2 cellular contexts compared by ENCODE assay signal in the genomic region with DNA sequence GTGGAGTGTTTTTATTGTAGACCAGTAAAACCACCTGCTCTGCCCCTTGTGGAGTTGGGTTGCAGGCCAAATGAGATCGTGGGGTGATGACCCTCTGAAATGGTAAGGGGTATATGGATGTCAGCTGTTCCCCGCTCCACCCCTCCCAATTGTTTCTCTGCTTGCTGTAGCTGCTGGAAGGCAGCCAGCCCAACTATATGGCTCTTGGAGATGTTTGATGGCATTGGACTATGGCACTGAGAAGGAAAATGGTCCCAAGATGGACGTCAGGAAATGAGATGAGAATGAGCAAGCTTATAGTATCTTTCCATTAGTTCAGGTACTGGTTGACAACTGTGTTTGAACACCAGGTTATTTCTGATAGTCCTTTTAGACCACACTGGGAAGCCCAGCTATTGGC.
TF ChIP-seq lines count a peak whose summit lies in the region.

No MANE protein-coding gene starts in this region.

TF ChIP-seq in IMR-90, 13 proteins besides CTCF, POLR2A, EP300 and RAD21 (continued from another document):
- no peak for TF ChIP-seq MAFK (IDR thresholded peaks at IDR 0.05; ENCODE audit: low read depth, low read length)

TF ChIP-seq in SK-N-SH treated with all-trans-retinoic acid at 6 μM for 48 hours, 23 proteins besides CTCF, POLR2A, EP300 and RAD21 (continued from another document):
- TF ChIP-seq, protein P1, sequence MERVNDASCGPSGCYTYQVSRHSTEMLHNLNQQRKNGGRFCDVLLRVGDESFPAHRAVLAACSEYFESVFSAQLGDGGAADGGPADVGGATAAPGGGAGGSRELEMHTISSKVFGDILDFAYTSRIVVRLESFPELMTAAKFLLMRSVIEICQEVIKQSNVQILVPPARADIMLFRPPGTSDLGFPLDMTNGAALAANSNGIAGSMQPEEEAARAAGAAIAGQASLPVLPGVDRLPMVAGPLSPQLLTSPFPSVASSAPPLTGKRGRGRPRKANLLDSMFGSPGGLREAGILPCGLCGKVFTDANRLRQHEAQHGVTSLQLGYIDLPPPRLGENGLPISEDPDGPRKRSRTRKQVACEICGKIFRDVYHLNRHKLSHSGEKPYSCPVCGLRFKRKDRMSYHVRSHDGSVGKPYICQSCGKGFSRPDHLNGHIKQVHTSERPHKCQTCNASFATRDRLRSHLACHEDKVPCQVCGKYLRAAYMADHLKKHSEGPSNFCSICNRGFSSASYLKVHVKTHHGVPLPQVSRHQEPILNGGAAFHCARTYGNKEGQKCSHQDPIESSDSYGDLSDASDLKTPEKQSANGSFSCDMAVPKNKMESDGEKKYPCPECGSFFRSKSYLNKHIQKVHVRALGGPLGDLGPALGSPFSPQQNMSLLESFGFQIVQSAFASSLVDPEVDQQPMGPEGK (CRISPR knock-in tag; IDR thresholded peaks at IDR 0.05; ENCODE audit: borderline replicate concordance), result no peak
- no peak for TF ChIP-seq ESRRG (CRISPR knock-in tag; IDR thresholded peaks at IDR 0.05)
- TF ChIP-seq CSDC2 (CRISPR knock-in tag; IDR thresholded peaks at IDR 0.05), result no peak
- TF ChIP-seq PPARA (CRISPR knock-in tag; IDR thresholded peaks at IDR 0.05; ENCODE audit: borderline replicate concordance), result no peak
- no peak for TF ChIP-seq ZNF70 (CRISPR knock-in tag; IDR thresholded peaks at IDR 0.05)
- no peak for TF ChIP-seq ISL1 (CRISPR knock-in tag; IDR thresholded peaks at IDR 0.05)
- no peak for TF ChIP-seq BACH2 (CRISPR knock-in tag; IDR thresholded peaks at IDR 0.05; ENCODE audit: borderline replicate concordance)
- no peak for TF ChIP-seq ZFP30 (CRISPR knock-in tag; IDR thresholded peaks at IDR 0.05)
- TF ChIP-seq, protein P2, sequence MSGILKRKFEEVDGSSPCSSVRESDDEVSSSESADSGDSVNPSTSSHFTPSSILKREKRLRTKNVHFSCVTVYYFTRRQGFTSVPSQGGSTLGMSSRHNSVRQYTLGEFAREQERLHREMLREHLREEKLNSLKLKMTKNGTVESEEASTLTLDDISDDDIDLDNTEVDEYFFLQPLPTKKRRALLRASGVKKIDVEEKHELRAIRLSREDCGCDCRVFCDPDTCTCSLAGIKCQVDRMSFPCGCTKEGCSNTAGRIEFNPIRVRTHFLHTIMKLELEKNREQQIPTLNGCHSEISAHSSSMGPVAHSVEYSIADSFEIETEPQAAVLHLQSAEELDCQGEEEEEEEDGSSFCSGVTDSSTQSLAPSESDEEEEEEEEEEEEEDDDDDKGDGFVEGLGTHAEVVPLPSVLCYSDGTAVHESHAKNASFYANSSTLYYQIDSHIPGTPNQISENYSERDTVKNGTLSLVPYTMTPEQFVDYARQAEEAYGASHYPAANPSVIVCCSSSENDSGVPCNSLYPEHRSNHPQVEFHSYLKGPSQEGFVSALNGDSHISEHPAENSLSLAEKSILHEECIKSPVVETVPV (CRISPR knock-in tag; IDR thresholded peaks at IDR 0.05), result no peak
- no peak for TF ChIP-seq ZNF565 (CRISPR knock-in tag; conservative IDR thresholded peaks at IDR 0.05; ENCODE audit: low read depth)
- TF ChIP-seq TCF4 (CRISPR knock-in tag; IDR thresholded peaks at IDR 0.05; ENCODE audit: borderline replicate concordance), result no peak
- no peak for TF ChIP-seq SNAI2 (CRISPR knock-in tag; IDR thresholded peaks at IDR 0.05)
- TF ChIP-seq TOX (CRISPR knock-in tag; IDR thresholded peaks at IDR 0.05; ENCODE audit: borderline replicate concordance), result no peak
- TF ChIP-seq GLIS3 (CRISPR knock-in tag; IDR thresholded peaks at IDR 0.05), result no peak
- TF ChIP-seq, protein P3, sequence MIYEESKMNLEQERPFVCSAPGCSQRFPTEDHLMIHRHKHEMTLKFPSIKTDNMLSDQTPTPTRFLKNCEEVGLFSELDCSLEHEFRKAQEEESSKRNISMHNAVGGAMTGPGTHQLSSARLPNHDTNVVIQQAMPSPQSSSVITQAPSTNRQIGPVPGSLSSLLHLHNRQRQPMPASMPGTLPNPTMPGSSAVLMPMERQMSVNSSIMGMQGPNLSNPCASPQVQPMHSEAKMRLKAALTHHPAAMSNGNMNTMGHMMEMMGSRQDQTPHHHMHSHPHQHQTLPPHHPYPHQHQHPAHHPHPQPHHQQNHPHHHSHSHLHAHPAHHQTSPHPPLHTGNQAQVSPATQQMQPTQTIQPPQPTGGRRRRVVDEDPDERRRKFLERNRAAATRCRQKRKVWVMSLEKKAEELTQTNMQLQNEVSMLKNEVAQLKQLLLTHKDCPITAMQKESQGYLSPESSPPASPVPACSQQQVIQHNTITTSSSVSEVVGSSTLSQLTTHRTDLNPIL (CRISPR knock-in tag; IDR thresholded peaks at IDR 0.05; ENCODE audit: low read depth), result no peak
